ENCODE assay signal across 9 cellular contexts in genomic region chr2:171347591-171348032, GRCh38.
DNase-seq lines count a peak whose midpoint lies in the region; ATAC-seq and TF ChIP-seq lines count a peak whose summit lies in the region.
"Had no signal": no experiment of that assay in that cellular context is flagged by ENCODE, and none has a peak within 500 bp of the region (broad histone marks: within the 10 kb centered on the region; RNA-seq: fewer than 3 reads in every experiment).

No MANE protein-coding gene starts in this region.

- peaks cover 9% of the 10 kb centered on the region; the same call in 1 of the 2 replicates for H3K4me1 ChIP-seq in HEK293 (ENCODE audit: control insufficient read depth, insufficient read depth, low read length)

- H3K4me3 Mint-ChIP-seq in activated naive CD8-positive, alpha-beta T cell treated with anti-CD3 and anti-CD28 coated beads, Interleukin-2, amount 50 U/mL, for 24 hours, result no peak overlapping the region
- H3K4me3 Mint-ChIP-seq: immature natural killer cell had no signal

- H3K27ac ChIP-seq in HEK293 (ENCODE audit: extremely low read depth, low read depth, low read length), result no peak overlapping the region

- no peaks in the 10 kb centered on the region for H3K27me3 Mint-ChIP-seq in activated naive CD8-positive, alpha-beta T cell treated with anti-CD3 and anti-CD28 coated beads, Interleukin-2, amount 50 U/mL, for 24 hours

- DNase-seq in AG10803 (ENCODE audit: low read depth), result peak; percentile 98
- no peak for DNase-seq in activated naive CD8-positive, alpha-beta T cell treated with anti-CD3 and anti-CD28 coated beads, Interleukin-2, amount 50 U/mL, for 24 hours
- peak; percentile 46 to 77 for DNase-seq in lung microvascular endothelial cell (ENCODE audit: low read depth in 2 of 2)
- no peak for DNase-seq in GOT3 (lab: John Stamatoyannopoulos, UW)
- no peak for DNase-seq in GDM1 (lab: John Stamatoyannopoulos, UW)
- DNase-seq: immature natural killer cell had no signal

- CTCF ChIA-PET in HEK293 (lab: Yijun Ruan, JAX), result interaction anchor here (0.7 to 1.6 kb wide), 3 partner anchors 67 to 375 kb away, joined by 4 to 5 read pairs (median 5); no protein-coding TSS in a partner anchor

- H3K9me3 ChIP-seq in HEK293 (ENCODE audit: control insufficient read depth, insufficient read depth, low read depth, low read length), result no peaks in the 10 kb centered on the region

- POLR2A ChIA-PET in HEK293 (lab: Yijun Ruan, JAX), result interaction anchor here (0.6 to 1.1 kb wide), 2 partner anchors 86 to 737 kb away, joined by 3 to 4 read pairs; partner anchors contain the start of genes DCAF17 and METTL8

- TF ChIP-seq CTCF in AG10803 (conservative IDR thresholded peaks at IDR 0.05; ENCODE audit: low read length), result no peak
- TF ChIP-seq CTCF in HEK293 (tag by site-specific recombination; IDR thresholded peaks at IDR 0.05), result no peak

- H3K4me3 ChIP-seq in AG10803 (ENCODE audit: low read length), result no peak overlapping the region
- H3K4me3 ChIP-seq in HEK293 (ENCODE audit: low read depth, low read length), result no peak overlapping the region

- peak overlapping the region; percentile 70 for H3K27ac Mint-ChIP-seq in activated naive CD8-positive, alpha-beta T cell treated with anti-CD3 and anti-CD28 coated beads, Interleukin-2, amount 50 U/mL, for 24 hours

- no peaks in the 10 kb centered on the region for H3K36me3 ChIP-seq in HEK293 (ENCODE audit: control insufficient read depth in 2 of 2, insufficient read depth in 1 of 2, low read length in 2 of 2)

- peak; percentile 88 for ATAC-seq in activated naive CD8-positive, alpha-beta T cell treated with anti-CD3 and anti-CD28 coated beads, Interleukin-2, amount 50 U/mL, for 24 hours
- ATAC-seq in GM21723 (IDR thresholded peaks at IDR 0.05; ENCODE audit: unreplicated experiment) (no peak), HG02981 (IDR thresholded peaks at IDR 0.05; ENCODE audit: unreplicated experiment) (no peak)

- H3K36me3 Mint-ChIP-seq in activated naive CD8-positive, alpha-beta T cell treated with anti-CD3 and anti-CD28 coated beads, Interleukin-2, amount 50 U/mL, for 24 hours (ENCODE audit: low read depth), result peaks cover 5% of the 10 kb centered on the region
- H3K36me3 Mint-ChIP-seq: immature natural killer cell had no signal

- peaks cover 32% of the 10 kb centered on the region for H3K4me1 Mint-ChIP-seq in activated naive CD8-positive, alpha-beta T cell treated with anti-CD3 and anti-CD28 coated beads, Interleukin-2, amount 50 U/mL, for 24 hours

- H3K9me3 Mint-ChIP-seq in activated naive CD8-positive, alpha-beta T cell treated with anti-CD3 and anti-CD28 coated beads, Interleukin-2, amount 50 U/mL, for 24 hours, result peaks cover 4% of the 10 kb centered on the region

TF ChIP-seq in HEK293, 187 proteins besides CTCF, POLR2A, EP300 and RAD21 (continues in another document):
- peak; percentile 90 for TF ChIP-seq ZBTB17 (tag by site-specific recombination; IDR thresholded peaks at IDR 0.05)
- no peak for TF ChIP-seq KLF17 (tag by site-specific recombination; IDR thresholded peaks at IDR 0.05)
- TF ChIP-seq ZBTB48 (tag by site-specific recombination; IDR thresholded peaks at IDR 0.05), result no peak
- TF ChIP-seq ZNF280C (tag by site-specific recombination; IDR thresholded peaks at IDR 0.05), result no peak
- TF ChIP-seq ZNF510 (tag by site-specific recombination; IDR thresholded peaks at IDR 0.05; ENCODE audit: insufficient replicate concordance), result no peak
- peak; percentile 87 for TF ChIP-seq ZNF600 (tag by site-specific recombination; IDR thresholded peaks at IDR 0.05)
- TF ChIP-seq ZBTB11 (tag by site-specific recombination; conservative IDR thresholded peaks at IDR 0.05; ENCODE audit: low read depth), result no peak
- peak; percentile 39; the same call in 1 of the 2 replicates for TF ChIP-seq SP7 (tag by site-specific recombination; IDR thresholded peaks at IDR 0.05)
- no peak for TF ChIP-seq ZNF26 (tag by site-specific recombination; IDR thresholded peaks at IDR 0.05)
- peak; percentile 78 for TF ChIP-seq ZNF629 (tag by site-specific recombination; IDR thresholded peaks at IDR 0.05)
- TF ChIP-seq ZNF292 (tag by site-specific recombination; IDR thresholded peaks at IDR 0.05; ENCODE audit: borderline replicate concordance, low read depth), result no peak
- no peak for TF ChIP-seq ZNF747 (tag by site-specific recombination; IDR thresholded peaks at IDR 0.05)
- 0 out of 2 replicates have a peak, but pooled peaks have one; percentile 35 for TF ChIP-seq OSR2 (tag by site-specific recombination; IDR thresholded peaks at IDR 0.05)
- no peak for TF ChIP-seq ZNF202 (tag by site-specific recombination; IDR thresholded peaks at IDR 0.05; ENCODE audit: borderline replicate concordance)
- TF ChIP-seq ATF2 (tag by site-specific recombination; IDR thresholded peaks at IDR 0.05; ENCODE audit: low read depth), result peak; percentile 84
- TF ChIP-seq ZBTB21 (tag by site-specific recombination; IDR thresholded peaks at IDR 0.05), result peak; percentile 48; the same call in 1 of the 2 replicates
- TF ChIP-seq ZNF10 (tag by site-specific recombination; IDR thresholded peaks at IDR 0.05), result 0 out of 2 replicates have a peak, but pooled peaks have one; percentile 11

Comparison
In these comparisons a context has a peak if more than half of its experiments do, and no peak if none do; other contexts are left out.
1. DNase-seq: peak in AG10803 (single experiment) and lung microvascular endothelial cell (2 of 2); none in activated naive CD8-positive, alpha-beta T cell treated with anti-CD3 and anti-CD28 coated beads, Interleukin-2, amount 50 U/mL, for 24 hours (single experiment), GOT3 (single experiment) and GDM1 (single experiment).